9 cellular contexts compared by ENCODE assay signal in genomic region chr19:16540948-16541347, GRCh38. TPM values are rescaled to one million over a fixed set of nuclear protein-coding genes. Genes with fewer than 3 reads are reported as not detected.
DNase-seq lines count a peak whose midpoint lies in the region; ATAC-seq and TF ChIP-seq lines count a peak whose summit lies in the region.
"Had no signal": no experiment of that assay in that cellular context is flagged by ENCODE, and none has a peak within 500 bp of the region (broad histone marks: within the 10 kb centered on the region; RNA-seq: fewer than 3 reads in every experiment).

No MANE protein-coding gene starts in this region.

- H3K4me1 ChIP-seq in heart right ventricle (peaks cover 17 to 50% (median 38%) of the 10 kb centered on the region in 9 donors), mesodermal cell (ENCODE audit: control insufficient read depth, insufficient read depth, low read length, poor library complexity, severe bottlenecking) (peaks cover 14% of the 10 kb centered on the region), vagina (peaks cover 54% of the 10 kb centered on the region)

- ATAC-seq in heart right ventricle (no peak), Right ventricle myocardium inferior (no peak)

- H3K36me3 ChIP-seq in heart right ventricle: peaks cover 0 to 51% (median 0%) of the 10 kb centered on the region in 9 donors
- H3K36me3 ChIP-seq in brain microvascular endothelial cell (replicated peaks): peaks cover 24% of the 10 kb centered on the region
- H3K36me3 ChIP-seq in mesodermal cell (ENCODE audit: control insufficient read depth, insufficient read depth, low read length): peaks cover 50% of the 10 kb centered on the region
- H3K36me3 ChIP-seq in vagina: peaks cover 0 to 15% of the 10 kb centered on the region in 2 donors

- intact Hi-C loops in heart right ventricle (cut with DNase I) (loop anchor here in 1 of 10 donors (5.0 kb wide), 1 partner anchor 44 kb away; the partner anchor contains the start of genes C19orf44 and CALR3), Right ventricle myocardium inferior (cut with DNase I) (no loop called here), vagina (cut with DNase I) (no loop called here)

- H3K27ac ChIP-seq in heart right ventricle (peak overlapping the region in 2 of 10 donors; percentile 95 to 97), brain microvascular endothelial cell (peak overlapping the region; percentile 80), mesodermal cell (ENCODE audit: low read depth, low read length, severe bottlenecking) (no peak overlapping the region), vagina (no peak overlapping the region)

- no peak for TF ChIP-seq CTCF in heart right ventricle (IDR thresholded peaks at IDR 0.05)
- TF ChIP-seq CTCF in brain microvascular endothelial cell (IDR thresholded peaks at IDR 0.05; ENCODE audit: low read depth, low read length, missing control alignments): no peak
- no peak for TF ChIP-seq CTCF in vagina (IDR thresholded peaks at IDR 0.05)

- no peaks in the 10 kb centered on the region for H3K27me3 ChIP-seq in heart right ventricle
- H3K27me3 ChIP-seq in brain microvascular endothelial cell (replicated peaks): no peaks in the 10 kb centered on the region
- H3K27me3 ChIP-seq in vagina: no peaks in the 10 kb centered on the region

- no peak for TF ChIP-seq POLR2A in vagina (IDR thresholded peaks at IDR 0.05)

- in situ Hi-C loops in brain microvascular endothelial cell (cut with HindIII; ENCODE audit: low pct_ligation_motif_present, low sequenced_read_pairs): no loop called here

- 80 to 82% methylated on average over 12 of the region's 12 CpGs for WGBS in heart right ventricle, 2 donors
- 89 to 91% methylated on average over 7 to 9 of the region's 12 CpGs for WGBS in mesodermal cell (ENCODE audit: insufficient coverage in 2 of 2), 2 experiments

- DNase-seq in heart right ventricle (no peak), Right ventricle myocardium inferior (ENCODE audit: missing footprints) (no peak), brain microvascular endothelial cell (no peak), vagina (ENCODE audit: extremely low spot score in 2 of 2) (no peak), NCI-H748 (lab: John Stamatoyannopoulos, UW; ENCODE audit: unreplicated experiment) (no peak), NCI-H1105 treated with DMSO at 0.1 percent for 48 hours (lab: John Stamatoyannopoulos, UW) (no peak), SIG-M5 (lab: John Stamatoyannopoulos, UW) (no peak)

- H3K4me3 ChIP-seq in heart right ventricle (peak overlapping the region in 9 of 10 donors; percentile 82 to 100 (median 91)), brain microvascular endothelial cell (ENCODE audit: low read depth, low read length) (peak overlapping the region; percentile 95), mesodermal cell (ENCODE audit: extremely low read depth, insufficient read depth, low read length, poor library complexity, severe bottlenecking) (peak overlapping the region; percentile 98), vagina (peak overlapping the region; percentile 69 to 92)

- no peaks in the 10 kb centered on the region for H3K9me3 ChIP-seq in heart right ventricle
- no peaks in the 10 kb centered on the region for H3K9me3 ChIP-seq in mesodermal cell (ENCODE audit: control insufficient read depth, low read length)
- no peaks in the 10 kb centered on the region for H3K9me3 ChIP-seq in vagina

RNA-seq across cellular contexts. Expression of gene CHERP, which starts 1.3 kb away (rescaled TPM):
- total RNA-seq in heart right ventricle (10 to 100 TPM; 20.0 to 26.6 (median 22.6) TPM), Right ventricle myocardium inferior (17.3 TPM), vagina (17.2 TPM)
- 10 to 100 TPM; 11.3 to 16.4 TPM for polyA plus RNA-seq in heart right ventricle
- 47.7 TPM for polyA plus RNA-seq in mesodermal cell (2013, experiment 1 of 2)
- 36.3 TPM for polyA plus RNA-seq in mesodermal cell (2013, experiment 2 of 2)

RNA-seq across cellular contexts. Expression of gene SLC35E1, which starts 31.3 kb away (rescaled TPM):
- 10 to 100 TPM; 20.8 to 29.0 (median 23.6) TPM for total RNA-seq in heart right ventricle
- polyA plus RNA-seq in heart right ventricle: 10 to 100 TPM; 22.9 to 25.6 TPM
- 23.5 TPM for total RNA-seq in Right ventricle myocardium inferior
- polyA plus RNA-seq in mesodermal cell (2013, experiment 1 of 2): 29.1 TPM
- polyA plus RNA-seq in mesodermal cell (2013, experiment 2 of 2): 28.8 TPM
- total RNA-seq in vagina: 21.6 TPM

RNA-seq across cellular contexts. Expression of gene C19orf44, which starts 44.8 kb away (rescaled TPM):
- 1 to 10 TPM; 1.6 to 3.5 (median 2.9) TPM for total RNA-seq in heart right ventricle
- 1 to 10 TPM; 3.0 to 4.1 TPM for polyA plus RNA-seq in heart right ventricle
- 3.3 TPM for total RNA-seq in Right ventricle myocardium inferior
- 3.9 TPM for polyA plus RNA-seq in mesodermal cell (2013, experiment 1 of 2)
- 6.0 TPM for polyA plus RNA-seq in mesodermal cell (2013, experiment 2 of 2)
- total RNA-seq in vagina: 7.4 TPM

RNA-seq across cellular contexts. Expression of gene CALR3, which starts 45.0 kb away (rescaled TPM):
- total RNA-seq in heart right ventricle: under 1 TPM in 1 of 10 donors, not detected in 9; 0.22 TPM
- not detected for polyA plus RNA-seq in heart right ventricle
- total RNA-seq in Right ventricle myocardium inferior: not detected
- polyA plus RNA-seq in mesodermal cell (2013, experiment 1 of 2): not detected
- polyA plus RNA-seq in mesodermal cell (2013, experiment 2 of 2): not detected
- total RNA-seq in vagina: not detected
- total RNA-seq: lung microvascular endothelial cell had no signal
